ENCODE assay signal across 26 cellular contexts in the genomic region with DNA sequence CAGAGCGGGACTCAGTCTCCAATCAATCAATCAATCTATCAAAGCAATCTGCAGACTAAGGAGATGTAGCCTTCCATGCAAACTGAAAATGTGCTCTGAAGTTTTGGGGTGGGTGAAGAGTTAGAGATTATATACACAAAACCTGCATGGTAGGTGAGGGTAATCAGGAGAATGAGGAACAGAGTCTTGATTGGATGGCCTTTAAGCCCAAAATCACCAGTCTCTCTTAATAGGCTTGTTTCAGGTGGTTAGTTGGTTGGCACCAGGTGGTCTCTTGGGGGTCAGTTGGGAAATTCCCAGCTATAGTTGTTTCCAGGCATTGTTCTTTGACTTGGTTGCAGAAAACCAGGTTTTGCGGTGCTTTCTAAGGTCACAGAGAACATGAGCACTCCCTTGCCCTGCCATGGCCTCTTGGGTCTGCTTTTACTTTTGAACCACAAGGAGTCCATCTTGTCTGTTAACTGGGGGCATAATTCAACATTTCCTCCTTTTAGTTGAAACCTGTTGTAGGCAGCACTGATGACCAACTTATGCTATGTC.
"Had no signal": no experiment of that assay in that cellular context is flagged by ENCODE, and none has a peak within 500 bp of the region (broad histone marks: within the 10 kb centered on the region; RNA-seq: fewer than 3 reads in every experiment).

No MANE protein-coding gene starts in this region.

- H3K27me3 ChIP-seq: heart right ventricle, hepatocyte, ovary, sigmoid colon, testis, thyroid gland, upper lobe of right lung had no signal

- H3K4me3 ChIP-seq: heart right ventricle, hepatocyte, left ventricle myocardium inferior, lung, ovary, prostate gland, sigmoid colon, spleen, stomach, testis, thyroid gland, transverse colon, upper lobe of right lung had no signal

- H2AFZ ChIP-seq: hepatocyte had no signal

- H3K79me2 ChIP-seq: hepatocyte had no signal

- FAIRE-seq: small intestine, urothelium cell line had no signal

- H3K27ac Mint-ChIP-seq: mesothelial cell of epicardium; natural killer cell; nephron progenitor cell; stimulated activated effector memory CD8-positive, alpha-beta T cell treated with anti-CD3 and anti-CD28 coated beads, Interleukin-12 subunit alpha, Interleukin-12 subunit beta, amount 100 ng/mL, for 72 hours had no signal

- H3K4me1 ChIP-seq: heart right ventricle, left ventricle myocardium inferior, prostate gland, sigmoid colon, spleen, stomach, testis, thyroid gland, transverse colon, upper lobe of right lung had no signal

- H3K9me3 ChIP-seq: left ventricle myocardium inferior, ovary, prostate gland, sigmoid colon, spleen, stomach, testis, thyroid gland, transverse colon, upper lobe of right lung had no signal

- H3K36me3 ChIP-seq: heart right ventricle, left ventricle myocardium inferior, ovary, prostate gland, sigmoid colon, spleen, stomach, thyroid gland, transverse colon, upper lobe of right lung had no signal

- H3K36me3 Mint-ChIP-seq: mesothelial cell of epicardium; naive B cell; natural killer cell; stimulated activated effector memory CD8-positive, alpha-beta T cell treated with anti-CD3 and anti-CD28 coated beads, Interleukin-12 subunit alpha, Interleukin-12 subunit beta, amount 100 ng/mL, for 72 hours had no signal

- DNase-seq: heart right ventricle; islet precursor cell; left ventricle myocardium inferior; mesendoderm; naive B cell; natural killer cell; nephron progenitor cell; ovary; retina; right cardiac atrium; sigmoid colon; small intestine; spleen; stimulated activated CD4-positive, alpha-beta T cell treated with anti-CD3 and anti-CD28 coated beads, Interleukin-4, amount 100 ng/mL, for 24 hours; stimulated activated naive CD8-positive, alpha-beta T cell treated with anti-CD3 and anti-CD28 coated beads, Interleukin-15, Interleukin-2, amounts not matched to agents 100 U/mL and 50 U/mL, for 24 hours; stomach; testis; thyroid gland; transverse colon; upper lobe of right lung had no signal

- H3K9me3 Mint-ChIP-seq: naive B cell; natural killer cell; nephron progenitor cell; stimulated activated effector memory CD8-positive, alpha-beta T cell treated with anti-CD3 and anti-CD28 coated beads, Interleukin-12 subunit alpha, Interleukin-12 subunit beta, amount 100 ng/mL, for 72 hours had no signal

- ATAC-seq: heart right ventricle; natural killer cell; right cardiac atrium; stimulated activated effector memory CD8-positive, alpha-beta T cell treated with anti-CD3 and anti-CD28 coated beads, Interleukin-12 subunit alpha, Interleukin-12 subunit beta, amount 100 ng/mL, for 72 hours; stimulated activated naive CD8-positive, alpha-beta T cell treated with anti-CD3 and anti-CD28 coated beads, Interleukin-15, Interleukin-2, amounts not matched to agents 100 U/mL and 50 U/mL, for 24 hours; upper lobe of right lung had no signal

- H3K4me1 Mint-ChIP-seq: naive B cell; natural killer cell; stimulated activated effector memory CD8-positive, alpha-beta T cell treated with anti-CD3 and anti-CD28 coated beads, Interleukin-12 subunit alpha, Interleukin-12 subunit beta, amount 100 ng/mL, for 72 hours had no signal

- H3K27ac ChIP-seq: heart right ventricle, hepatocyte, left ventricle myocardium inferior, ovary, prostate gland, sigmoid colon, spleen, stomach, testis, thyroid gland, transverse colon, upper lobe of right lung had no signal

- H3K4me2 ChIP-seq: hepatocyte had no signal

- H3K4me3 Mint-ChIP-seq: mesothelial cell of epicardium; naive B cell; natural killer cell; nephron progenitor cell; stimulated activated effector memory CD8-positive, alpha-beta T cell treated with anti-CD3 and anti-CD28 coated beads, Interleukin-12 subunit alpha, Interleukin-12 subunit beta, amount 100 ng/mL, for 72 hours had no signal
